In the genomic region with DNA sequence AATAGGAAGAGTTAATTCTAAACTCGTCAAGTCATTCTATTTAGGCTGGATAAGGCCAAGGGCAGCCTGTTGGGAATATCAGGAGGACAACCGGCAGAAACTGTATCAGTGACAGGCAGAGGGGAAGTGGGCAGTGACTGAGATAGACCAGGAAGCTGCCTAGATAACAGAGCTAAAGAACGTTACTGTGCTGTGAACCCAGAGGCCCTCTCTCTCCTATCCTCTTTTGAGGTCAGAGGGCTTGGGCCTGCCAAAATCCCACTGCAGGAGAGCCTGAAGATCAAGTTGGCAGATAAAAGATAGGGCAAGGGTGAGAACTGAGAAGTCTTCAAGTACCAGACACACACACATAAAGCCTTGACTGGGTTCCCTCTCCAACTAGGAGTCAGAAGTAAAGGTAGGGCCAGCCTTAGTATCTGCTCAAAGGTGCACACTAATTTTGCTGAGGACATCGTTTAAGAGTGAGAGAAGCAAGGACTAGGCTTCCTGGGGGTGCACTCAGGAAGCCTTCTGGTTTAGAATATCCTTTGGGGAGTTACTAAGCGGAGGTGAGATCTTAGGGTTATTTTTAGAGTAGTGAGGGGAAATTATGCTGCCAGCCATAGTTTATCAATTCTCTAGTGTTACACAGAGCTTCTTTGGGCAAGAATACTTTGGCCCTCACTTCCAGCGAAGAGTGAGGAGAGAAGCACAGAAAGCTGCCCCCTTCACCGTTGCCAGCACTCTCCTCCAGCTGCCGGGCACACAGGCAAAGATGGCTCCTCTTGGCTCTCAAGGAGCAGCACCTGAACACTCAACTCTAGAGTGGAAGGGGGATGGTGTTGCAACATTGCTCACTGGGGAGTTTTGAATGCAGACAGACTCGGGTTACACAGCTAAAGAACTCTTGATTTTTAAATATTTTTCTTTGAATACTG, we compare ENCODE assay signal across 12 cellular contexts. TPM values are rescaled to one million over a fixed set of nuclear protein-coding genes. Genes with fewer than 3 reads are reported as not detected.
A peak's percentile ranks its signal among the peaks of the same experiment; 100 is the strongest.
DNase-seq lines count a peak whose midpoint lies in the region; ATAC-seq and TF ChIP-seq lines count a peak whose summit lies in the region.
"Had no signal": no experiment of that assay in that cellular context is flagged by ENCODE, and none has a peak within 500 bp of the region (broad histone marks: within the 10 kb centered on the region; RNA-seq: fewer than 3 reads in every experiment).

No MANE protein-coding gene starts in this region.

- ATAC-seq in GM18907 (IDR thresholded peaks at IDR 0.05; ENCODE audit: unreplicated experiment) = peak; percentile 58
- ATAC-seq in HG03060 (IDR thresholded peaks at IDR 0.05; ENCODE audit: low read depth, unreplicated experiment) = peak; percentile 29
- no peak for ATAC-seq in GM21381 (IDR thresholded peaks at IDR 0.05; ENCODE audit: unreplicated experiment)
- ATAC-seq in GM21447 (IDR thresholded peaks at IDR 0.05; ENCODE audit: unreplicated experiment) = no peak

- peak overlapping the region; percentile 28 for H3K27ac ChIP-seq in rectal smooth muscle tissue (ENCODE audit: low read depth, low read length)

- no peak for TF ChIP-seq CTCF in endothelial cell (IDR thresholded peaks at IDR 0.05; ENCODE audit: unreplicated experiment)

- peak overlapping the region; percentile 54 for H3K4me3 Mint-ChIP-seq in endothelial cell (ENCODE audit: unreplicated experiment)
- H3K4me3 Mint-ChIP-seq: activated CD4-positive, alpha-beta memory T cell treated with anti-CD3 and anti-CD28 coated beads, Interleukin-2, amount 10 ng/mL, durations not matched to agents 7 days and 5 days had no signal

- H3K27ac Mint-ChIP-seq in endothelial cell (ENCODE audit: unreplicated experiment) = peak overlapping the region; percentile 87
- H3K27ac Mint-ChIP-seq: activated CD4-positive, alpha-beta memory T cell treated with anti-CD3 and anti-CD28 coated beads, Interleukin-2, amount 10 ng/mL, durations not matched to agents 7 days and 5 days had no signal

- H3K4me3 ChIP-seq in rectal smooth muscle tissue (ENCODE audit: low read length) = peak overlapping the region; percentile 8
- H3K4me3 ChIP-seq: adrenal gland had no signal

- H3K4me1 ChIP-seq in rectal smooth muscle tissue (ENCODE audit: control insufficient read depth, insufficient read depth, low read length) = peaks cover 17% of the 10 kb centered on the region
- H3K4me1 ChIP-seq: adrenal gland had no signal

- peaks cover 5% of the 10 kb centered on the region for H3K36me3 ChIP-seq in rectal smooth muscle tissue (ENCODE audit: control insufficient read depth, insufficient read depth, low read length)
- H3K36me3 ChIP-seq: adrenal gland had no signal

- H3K4me1 Mint-ChIP-seq in endothelial cell (ENCODE audit: unreplicated experiment) = peaks cover 10% of the 10 kb centered on the region
- H3K4me1 Mint-ChIP-seq: activated CD4-positive, alpha-beta memory T cell treated with anti-CD3 and anti-CD28 coated beads, Interleukin-2, amount 10 ng/mL, durations not matched to agents 7 days and 5 days had no signal

- no peak overlapping the region for H3K9ac ChIP-seq in rectal smooth muscle tissue (ENCODE audit: low read length)

- H3K9me3 Mint-ChIP-seq in endothelial cell (ENCODE audit: unreplicated experiment) = no peaks in the 10 kb centered on the region
- H3K9me3 Mint-ChIP-seq: activated CD4-positive, alpha-beta memory T cell treated with anti-CD3 and anti-CD28 coated beads, Interleukin-2, amount 10 ng/mL, durations not matched to agents 7 days and 5 days had no signal

- CTCF ChIA-PET in HEK293T (lab: Yijun Ruan, JAX) = no interaction called here

- POLR2A ChIA-PET in HEK293T (lab: Yijun Ruan, JAX) = no interaction called here

- peaks cover 5% of the 10 kb centered on the region for H3K27me3 Mint-ChIP-seq in endothelial cell (ENCODE audit: unreplicated experiment)

- DNase-seq in endothelial cell (ENCODE audit: low spot score) (no peak), HEK293T (ENCODE audit: extremely low spot score) (no peak), inferior parietal cortex (ENCODE audit: extremely low spot score) (no peak)
- DNase-seq: activated CD4-positive, alpha-beta memory T cell treated with anti-CD3 and anti-CD28 coated beads, Interleukin-2, amount 10 ng/mL, durations not matched to agents 7 days and 5 days; adrenal gland; midbrain; NCI-H187 had no signal

- H3K36me3 Mint-ChIP-seq in endothelial cell (ENCODE audit: low read depth, unreplicated experiment) = no peaks in the 10 kb centered on the region

- no peaks in the 10 kb centered on the region for H3K27me3 ChIP-seq in rectal smooth muscle tissue (ENCODE audit: control insufficient read depth, insufficient read depth, low read length)
- H3K27me3 ChIP-seq: adrenal gland had no signal

TF ChIP-seq in HEK293T, 16 proteins besides CTCF, POLR2A, EP300 and RAD21:
- TF ChIP-seq ZNF384 (IDR thresholded peaks at IDR 0.05) (no peak), NFRKB (IDR thresholded peaks at IDR 0.05) (no peak), FOXA1 (IDR thresholded peaks at IDR 0.05) (no peak), BHLHE40 (IDR thresholded peaks at IDR 0.05; ENCODE audit: borderline replicate concordance) (no peak), LEF1 (IDR thresholded peaks at IDR 0.05; ENCODE audit: borderline replicate concordance) (no peak), FOXK2 (IDR thresholded peaks at IDR 0.05) (no peak), SUZ12 (IDR thresholded peaks at IDR 0.05) (no peak), CTBP1 (IDR thresholded peaks at IDR 0.05; ENCODE audit: borderline replicate concordance) (no peak), SP1 (IDR thresholded peaks at IDR 0.05) (no peak), ELF4 (IDR thresholded peaks at IDR 0.05) (no peak), HDGF (IDR thresholded peaks at IDR 0.05; ENCODE audit: borderline replicate concordance) (no peak), ARNT (IDR thresholded peaks at IDR 0.05) (no peak), FOXM1 (IDR thresholded peaks at IDR 0.05; ENCODE audit: borderline replicate concordance) (no peak), L3MBTL2 (conservative IDR thresholded peaks at IDR 0.05) (no peak), TARDBP (IDR thresholded peaks at IDR 0.05) (no peak)
- TF ChIP-seq, protein P1, sequence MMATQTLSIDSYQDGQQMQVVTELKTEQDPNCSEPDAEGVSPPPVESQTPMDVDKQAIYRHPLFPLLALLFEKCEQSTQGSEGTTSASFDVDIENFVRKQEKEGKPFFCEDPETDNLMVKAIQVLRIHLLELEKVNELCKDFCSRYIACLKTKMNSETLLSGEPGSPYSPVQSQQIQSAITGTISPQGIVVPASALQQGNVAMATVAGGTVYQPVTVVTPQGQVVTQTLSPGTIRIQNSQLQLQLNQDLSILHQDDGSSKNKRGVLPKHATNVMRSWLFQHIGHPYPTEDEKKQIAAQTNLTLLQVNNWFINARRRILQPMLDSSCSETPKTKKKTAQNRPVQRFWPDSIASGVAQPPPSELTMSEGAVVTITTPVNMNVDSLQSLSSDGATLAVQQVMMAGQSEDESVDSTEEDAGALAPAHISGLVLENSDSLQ (IDR thresholded peaks at IDR 0.05) = no peak

RNA-seq across cellular contexts. Expression of gene CAVIN2, which starts 9.8 kb away (rescaled TPM):
- 4.4 TPM for total RNA-seq in endothelial cell (ENCODE audit: unreplicated experiment)
- total RNA-seq: activated CD4-positive, alpha-beta memory T cell treated with anti-CD3 and anti-CD28 coated beads, Interleukin-2, amount 10 ng/mL, durations not matched to agents 7 days and 5 days had no signal

Comparison
In these comparisons a context has a peak if more than half of its experiments do, and no peak if none do; other contexts are left out.
1. ATAC-seq: peak in GM18907 (single experiment) and HG03060 (single experiment); none in GM21381 (single experiment) and GM21447 (single experiment).